Comparison of ENCODE assay signal across 28 cellular contexts in the genomic region with DNA sequence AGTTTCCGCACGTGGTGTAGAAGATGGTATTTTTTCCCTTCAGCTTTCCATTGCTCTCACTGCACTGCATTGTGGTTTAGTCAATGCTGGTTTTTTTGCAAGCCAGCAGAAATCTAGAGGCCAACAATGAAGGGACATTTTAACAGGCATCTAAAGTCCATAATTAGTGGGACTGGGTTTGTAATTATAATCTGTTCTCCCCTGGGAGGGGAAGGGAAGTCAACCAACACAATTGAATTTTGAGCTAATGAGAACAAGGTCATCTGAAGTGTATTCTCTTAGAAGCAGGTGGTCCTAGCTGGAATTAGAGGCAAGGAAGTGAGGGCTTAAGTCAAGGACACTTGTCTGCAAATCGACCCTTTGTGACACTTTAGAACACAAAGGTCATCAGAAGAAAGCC.
"Had no signal": no experiment of that assay in that cellular context is flagged by ENCODE, and none has a peak within 500 bp of the region (broad histone marks: within the 10 kb centered on the region; RNA-seq: fewer than 3 reads in every experiment).

No MANE protein-coding gene starts in this region.

- H3K9me3 ChIP-seq: breast epithelium, mucosa of descending colon, neutrophil, right lobe of liver, testis, uterus had no signal

- H3K27me3 Mint-ChIP-seq: activated CD4-positive, alpha-beta memory T cell treated with anti-CD3 and anti-CD28 coated beads, Interleukin-2, amount 10 ng/mL, durations not matched to agents 7 days and 5 days; activated CD4-positive, alpha-beta T cell treated with anti-CD3 and anti-CD28 coated beads, Interleukin-2, amount 10 ng/mL, durations not matched to agents 7 days and 5 days; activated naive CD8-positive, alpha-beta T cell treated with anti-CD3 and anti-CD28 coated beads, Interleukin-2, amount 50 U/mL, for 24 hours; central memory CD8-positive, alpha-beta T cell; dendritic cell treated with granulocyte-macrophage colony-stimulating factor and Interleukin-4, amounts not matched to agents 40 ng/mL and 50 ng/mL, for 4 days; natural killer cell treated with Interleukin-12 subunit alpha and Interleukin-12 subunit beta and Interleukin-15 and Interleukin-18, amount 100 ng/mL, for 72 hours; type B pancreatic cell had no signal

- H3K36me3 ChIP-seq: breast epithelium, neutrophil, right lobe of liver, uterus had no signal

- H3K9me3 Mint-ChIP-seq: activated CD4-positive, alpha-beta T cell treated with anti-CD3 and anti-CD28 coated beads, Interleukin-2, amount 10 ng/mL, durations not matched to agents 7 days and 5 days; activated naive CD4-positive, alpha-beta T cell treated with anti-CD3 and anti-CD28 coated beads, Interleukin-2, amount 50 U/mL, for 24 hours; activated T-helper 2 cell treated with anti-CD3 and anti-CD28 coated beads, Interferon-gamma antibody, Interleukin-2, Interleukin-4, amounts not matched to agents 10 μg/mL and 5 μg/mL and 100 μg/mL, durations not matched to agents 14 hours and 24 hours and 36 hours had no signal

- DNase-seq: activated CD4-positive, alpha-beta memory T cell treated with anti-CD3 and anti-CD28 coated beads, Interleukin-2, amount 10 ng/mL, durations not matched to agents 7 days and 5 days; activated CD4-positive, alpha-beta T cell treated with anti-CD3 and anti-CD28 coated beads for 1 hour; activated CD4-positive, alpha-beta T cell treated with anti-CD3 and anti-CD28 coated beads, Interleukin-2, amount 10 ng/mL, durations not matched to agents 7 days and 5 days; activated naive CD8-positive, alpha-beta T cell treated with anti-CD3 and anti-CD28 coated beads, Interleukin-2, amount 50 U/mL, for 24 hours; activated T-cell treated with anti-CD3 and anti-CD28 coated beads, Interleukin-2, amount 50 U/mL, for 48 hours; endodermal cell; foreskin fibroblast; head of caudate nucleus; kidney glomerular epithelial cell; mesendoderm; mucosa of descending colon; right lobe of liver; stimulated activated CD4-positive, alpha-beta T cell treated with anti-CD3 and anti-CD28 coated beads, Interleukin-2, amount 100 ng/mL, for 48 hours; stimulated activated naive CD4-positive, alpha-beta T cell treated with Interleukin-2 at 50 U/mL for 16 hours; T-helper 9 cell; testis; uterus had no signal

- ATAC-seq: activated naive CD8-positive, alpha-beta T cell treated with anti-CD3 and anti-CD28 coated beads, Interleukin-2, amount 50 U/mL, for 24 hours; esophagus mucosa; left lobe of liver; mucosa of descending colon; natural killer cell treated with Interleukin-12 subunit alpha and Interleukin-12 subunit beta and Interleukin-15 and Interleukin-18, amount 100 ng/mL, for 72 hours; right lobe of liver had no signal

- H3K4me1 Mint-ChIP-seq: activated CD4-positive, alpha-beta memory T cell treated with anti-CD3 and anti-CD28 coated beads, Interleukin-2, amount 10 ng/mL, durations not matched to agents 7 days and 5 days; activated CD4-positive, alpha-beta T cell treated with anti-CD3 and anti-CD28 coated beads, Interleukin-2, amount 10 ng/mL, durations not matched to agents 7 days and 5 days; activated naive CD4-positive, alpha-beta T cell treated with anti-CD3 and anti-CD28 coated beads, Interleukin-2, amount 50 U/mL, for 24 hours; activated naive CD8-positive, alpha-beta T cell treated with anti-CD3 and anti-CD28 coated beads, Interleukin-2, amount 50 U/mL, for 24 hours; central memory CD8-positive, alpha-beta T cell; endodermal cell had no signal

- H3K4me3 Mint-ChIP-seq: activated CD4-positive, alpha-beta memory T cell treated with anti-CD3 and anti-CD28 coated beads, Interleukin-2, amount 10 ng/mL, durations not matched to agents 7 days and 5 days; activated CD4-positive, alpha-beta T cell treated with anti-CD3 and anti-CD28 coated beads, Interleukin-2, amount 10 ng/mL, durations not matched to agents 7 days and 5 days; activated naive CD4-positive, alpha-beta T cell treated with anti-CD3 and anti-CD28 coated beads, Interleukin-2, amount 50 U/mL, for 24 hours; activated naive CD8-positive, alpha-beta T cell treated with anti-CD3 and anti-CD28 coated beads, Interleukin-2, amount 50 U/mL, for 24 hours; central memory CD8-positive, alpha-beta T cell; dendritic cell treated with granulocyte-macrophage colony-stimulating factor and Interleukin-4, amounts not matched to agents 40 ng/mL and 50 ng/mL, for 4 days; endodermal cell; natural killer cell treated with Interleukin-12 subunit alpha and Interleukin-12 subunit beta and Interleukin-15 and Interleukin-18, amount 100 ng/mL, for 72 hours; type B pancreatic cell had no signal

- H3K27ac ChIP-seq: breast epithelium, neutrophil, right lobe of liver, testis, uterus had no signal

- H3K4me3 ChIP-seq: breast epithelium, lung, mucosa of descending colon, right lobe of liver, testis, uterus had no signal

- H3K36me3 Mint-ChIP-seq: activated naive CD4-positive, alpha-beta T cell treated with anti-CD3 and anti-CD28 coated beads, Interleukin-2, amount 50 U/mL, for 24 hours; natural killer cell treated with Interleukin-12 subunit alpha and Interleukin-12 subunit beta and Interleukin-15 and Interleukin-18, amount 100 ng/mL, for 72 hours; type B pancreatic cell had no signal

- H3K27me3 ChIP-seq: breast epithelium, neutrophil, right lobe of liver, testis, uterus had no signal

- H3K27ac Mint-ChIP-seq: activated CD4-positive, alpha-beta memory T cell treated with anti-CD3 and anti-CD28 coated beads, Interleukin-2, amount 10 ng/mL, durations not matched to agents 7 days and 5 days; activated CD4-positive, alpha-beta T cell treated with anti-CD3 and anti-CD28 coated beads, Interleukin-2, amount 10 ng/mL, durations not matched to agents 7 days and 5 days; activated naive CD4-positive, alpha-beta T cell treated with anti-CD3 and anti-CD28 coated beads, Interleukin-2, amount 50 U/mL, for 24 hours; activated naive CD8-positive, alpha-beta T cell treated with anti-CD3 and anti-CD28 coated beads, Interleukin-2, amount 50 U/mL, for 24 hours; activated T-helper 2 cell treated with anti-CD3 and anti-CD28 coated beads, Interferon-gamma antibody, Interleukin-2, Interleukin-4, amounts not matched to agents 10 μg/mL and 5 μg/mL and 100 μg/mL, durations not matched to agents 14 hours and 24 hours and 36 hours; dendritic cell treated with granulocyte-macrophage colony-stimulating factor and Interleukin-4, amounts not matched to agents 40 ng/mL and 50 ng/mL, for 4 days; endodermal cell; natural killer cell treated with Interleukin-12 subunit alpha and Interleukin-12 subunit beta and Interleukin-15 and Interleukin-18, amount 100 ng/mL, for 72 hours; type B pancreatic cell had no signal

- H3K4me1 ChIP-seq: breast epithelium, right lobe of liver, testis, uterus had no signal
